In genomic region chr20:11368965-11369711, GRCh38 we compare ENCODE assay signal across 17 cellular contexts.
A peak's percentile ranks its signal among the peaks of the same experiment; 100 is the strongest.
DNase-seq lines count a peak whose midpoint lies in the region; ATAC-seq and TF ChIP-seq lines count a peak whose summit lies in the region.
"Had no signal": no experiment of that assay in that cellular context is flagged by ENCODE, and none has a peak within 500 bp of the region (broad histone marks: within the 10 kb centered on the region; RNA-seq: fewer than 3 reads in every experiment).

No MANE protein-coding gene starts in this region.

- WGBS in mesenchymal stem cell, result 94% methylated on average over 12 of the region's 12 CpGs

- H4K91ac ChIP-seq in mesenchymal stem cell (ENCODE audit: low read length), result peak overlapping the region; percentile 30

- H3K27ac Mint-ChIP-seq in WTC11, result no peak overlapping the region
- H3K27ac Mint-ChIP-seq in activated naive CD8-positive, alpha-beta T cell treated with anti-CD3 and anti-CD28 coated beads for 36 hours, result no peak overlapping the region
- H3K27ac Mint-ChIP-seq: CD4-positive, alpha-beta T cell; H9 had no signal

- peak overlapping the region in 1 of 2 experiments; percentile 14 for H3K14ac ChIP-seq in mesenchymal stem cell (ENCODE audit: low read length in 2 of 2)

- no peak overlapping the region for H2BK15ac ChIP-seq in mesenchymal stem cell (ENCODE audit: low read depth, poor library complexity, severe bottlenecking)

- no peak for TF ChIP-seq CTCF in HEK293 (tag by site-specific recombination; IDR thresholded peaks at IDR 0.05)
- TF ChIP-seq CTCF in WTC11 (IDR thresholded peaks at IDR 0.05), result no peak
- no peak for TF ChIP-seq CTCF in upper lobe of right lung (IDR thresholded peaks at IDR 0.05)
- TF ChIP-seq CTCF in WERI-Rb-1 (IDR thresholded peaks at IDR 0.05; ENCODE audit: low read depth, low read length), result no peak
- no peak for TF ChIP-seq CTCF in PC-3 (conservative IDR thresholded peaks at IDR 0.05; ENCODE audit: low read depth, low read length)

- no peak overlapping the region for H3K9ac ChIP-seq in mesenchymal stem cell (ENCODE audit: low read length)
- H3K9ac ChIP-seq in PC-3 (ENCODE audit: low read length), result no peak overlapping the region
- H3K9ac ChIP-seq: KMS-11 had no signal

- no peak for ATAC-seq in WTC11
- peak; percentile 22 for ATAC-seq in upper lobe of right lung
- no peak for ATAC-seq in PC-3

- CTCF ChIA-PET in HEK293 (lab: Yijun Ruan, JAX), result no interaction called here
- CTCF ChIA-PET in WTC11 (lab: Charles Lee), result no interaction called here
- CTCF ChIA-PET in PC-3 (lab: Charles Lee), result no interaction called here

- H4K20me1 ChIP-seq in PC-3 (ENCODE audit: low read length), result no peaks in the 10 kb centered on the region

- no peaks in the 10 kb centered on the region for H3K79me2 ChIP-seq in PC-3 (ENCODE audit: low read length)

- H3K4ac ChIP-seq in mesenchymal stem cell (ENCODE audit: low read depth in 1 of 2, low read length in 2 of 2), result no peak overlapping the region

- H3K18ac ChIP-seq in mesenchymal stem cell (ENCODE audit: low read depth in 1 of 2, low read length in 2 of 2), result peak overlapping the region in 1 of 2 experiments; percentile 54

- H3K9me2 ChIP-seq in PC-3 (replicated peaks; ENCODE audit: low read length), result no peaks in the 10 kb centered on the region; the same call in 1 of the 2 replicates

- H2BK120ac ChIP-seq in mesenchymal stem cell (ENCODE audit: low read depth, low read length), result no peak overlapping the region

- POLR2A ChIA-PET in HEK293 (lab: Yijun Ruan, JAX), result no interaction called here
- POLR2A ChIA-PET in WTC11 (lab: Charles Lee), result no interaction called here
- POLR2A ChIA-PET in PC-3 (lab: Charles Lee; ENCODE audit: unreplicated experiment), result interaction anchor here (0.7 kb wide), 1 partner anchor 49 kb away, joined by 4 read pairs; no protein-coding TSS in a partner anchor

- H3K27ac ChIP-seq in HEK293 (ENCODE audit: extremely low read depth, low read depth, low read length) (no peak overlapping the region), mesenchymal stem cell (ENCODE audit: low read length, poor library complexity, severe bottlenecking) (no peak overlapping the region), upper lobe of right lung (no peak overlapping the region), WERI-Rb-1 (no peak overlapping the region), PC-3 (ENCODE audit: low read length) (no peak overlapping the region)
- H3K27ac ChIP-seq: C4-2B, KMS-11 had no signal

- no peak overlapping the region for H2AK5ac ChIP-seq in mesenchymal stem cell (ENCODE audit: low read length, severe bottlenecking)

- no peaks in the 10 kb centered on the region for H3K27me3 Mint-ChIP-seq in WTC11 (ENCODE audit: low read depth)
- no peaks in the 10 kb centered on the region for H3K27me3 Mint-ChIP-seq in activated naive CD8-positive, alpha-beta T cell treated with anti-CD3 and anti-CD28 coated beads for 36 hours
- H3K27me3 Mint-ChIP-seq: CD4-positive, alpha-beta T cell had no signal

- DNase-seq in WTC11 (ENCODE audit: low spot score) (no peak), mesenchymal stem cell (no peak), upper lobe of right lung (no peak), WERI-Rb-1 (no peak), NOMO-1 treated with DMSO at 0.1 percent for 48 hours (lab: John Stamatoyannopoulos, UW; ENCODE audit: unreplicated experiment) (no peak), PC-3 (no peak)
- no peak for DNase-seq in activated naive CD8-positive, alpha-beta T cell treated with anti-CD3 and anti-CD28 coated beads for 36 hours
- DNase-seq: AML-193; CD4-positive, alpha-beta T cell; DMS153; DMS79; GDM1; GOT3; H9 had no signal

- H3K36me3 ChIP-seq in HEK293 (ENCODE audit: control insufficient read depth in 2 of 2, insufficient read depth in 1 of 2, low read length in 2 of 2) (no peaks in the 10 kb centered on the region), mesenchymal stem cell (ENCODE audit: control insufficient read depth in 1 of 2, insufficient read depth in 2 of 2, low read depth in 1 of 2, low read length in 2 of 2) (no peaks in the 10 kb centered on the region), upper lobe of right lung (no peaks in the 10 kb centered on the region), WERI-Rb-1 (no peaks in the 10 kb centered on the region), PC-3 (ENCODE audit: low read depth, low read length) (no peaks in the 10 kb centered on the region)

- intact Hi-C loops in upper lobe of right lung (cut with DNase I) (no loop called here), PC-3 (cut with micrococcal nuclease) (no loop called here)

- no peak overlapping the region for H4K8ac ChIP-seq in mesenchymal stem cell (ENCODE audit: low read length)

- H3K27me3 ChIP-seq in mesenchymal stem cell (ENCODE audit: control insufficient read depth in 1 of 2, insufficient read depth in 1 of 2, low read length in 2 of 2) (no peaks in the 10 kb centered on the region), upper lobe of right lung (no peaks in the 10 kb centered on the region), WERI-Rb-1 (ENCODE audit: insufficient read depth, low read depth, severe bottlenecking) (no peaks in the 10 kb centered on the region), PC-3 (ENCODE audit: low read length) (no peaks in the 10 kb centered on the region)

- no peaks in the 10 kb centered on the region for H3K9me3 Mint-ChIP-seq in WTC11
- H3K9me3 Mint-ChIP-seq in activated naive CD8-positive, alpha-beta T cell treated with anti-CD3 and anti-CD28 coated beads for 36 hours, result no peaks in the 10 kb centered on the region
- H3K9me3 Mint-ChIP-seq: H9 had no signal

- no peak overlapping the region for H3K4me3 Mint-ChIP-seq in WTC11
- no peak overlapping the region for H3K4me3 Mint-ChIP-seq in activated naive CD8-positive, alpha-beta T cell treated with anti-CD3 and anti-CD28 coated beads for 36 hours
- H3K4me3 Mint-ChIP-seq: CD4-positive, alpha-beta T cell; H9 had no signal

- no peaks in the 10 kb centered on the region for H3K79me1 ChIP-seq in mesenchymal stem cell (replicated peaks; ENCODE audit: low read length, poor library complexity, severe bottlenecking)

- no peaks in the 10 kb centered on the region for H3K9me3 ChIP-seq in HEK293 (ENCODE audit: control insufficient read depth, insufficient read depth, low read depth, low read length)
- H3K9me3 ChIP-seq in mesenchymal stem cell (ENCODE audit: control insufficient read depth, low read length), result no peaks in the 10 kb centered on the region
- H3K9me3 ChIP-seq in upper lobe of right lung, result no peaks in the 10 kb centered on the region
- H3K9me3 ChIP-seq in WERI-Rb-1 (ENCODE audit: severe bottlenecking), result no peaks in the 10 kb centered on the region
- no peaks in the 10 kb centered on the region for H3K9me3 ChIP-seq in PC-3 (ENCODE audit: low read length)

- H2AFZ ChIP-seq in mesenchymal stem cell (ENCODE audit: low read depth, low read length), result no peak overlapping the region
- H2AFZ ChIP-seq in PC-3 (ENCODE audit: low read length), result no peak overlapping the region

- BruUV-seq in PC-3 (replicated peaks; lab: Mats Ljungman, UMichigan), result no TSS peak

- H2BK12ac ChIP-seq in mesenchymal stem cell (ENCODE audit: low read length in 2 of 2), result no peak overlapping the region

- H3K4me3 ChIP-seq in HEK293 (ENCODE audit: low read depth, low read length), result no peak overlapping the region
- no peak overlapping the region for H3K4me3 ChIP-seq in mesenchymal stem cell (ENCODE audit: insufficient read depth in 1 of 2, low read depth in 1 of 2, low read length in 2 of 2)
- H3K4me3 ChIP-seq in upper lobe of right lung, result no peak overlapping the region
- no peak overlapping the region for H3K4me3 ChIP-seq in WERI-Rb-1 (ENCODE audit: low read depth, low read length)
- H3K4me3 ChIP-seq in PC-3 (ENCODE audit: low read length), result no peak overlapping the region

- H3K4me1 Mint-ChIP-seq in WTC11, result peaks cover 10% of the 10 kb centered on the region
- no peaks in the 10 kb centered on the region for H3K4me1 Mint-ChIP-seq in activated naive CD8-positive, alpha-beta T cell treated with anti-CD3 and anti-CD28 coated beads for 36 hours

- H3K36me3 Mint-ChIP-seq in WTC11, result no peaks in the 10 kb centered on the region
- no peaks in the 10 kb centered on the region for H3K36me3 Mint-ChIP-seq in activated naive CD8-positive, alpha-beta T cell treated with anti-CD3 and anti-CD28 coated beads for 36 hours

- H3F3A ChIP-seq in PC-3 (ENCODE audit: low read length, unreplicated experiment), result no peaks in the 10 kb centered on the region

- H3K4me1 ChIP-seq in HEK293 (ENCODE audit: control insufficient read depth, insufficient read depth, low read length), result no peaks in the 10 kb centered on the region
- H3K4me1 ChIP-seq in mesenchymal stem cell (ENCODE audit: control insufficient read depth, insufficient read depth, low read depth, low read length), result no peaks in the 10 kb centered on the region
- H3K4me1 ChIP-seq in upper lobe of right lung, result no peaks in the 10 kb centered on the region
- no peaks in the 10 kb centered on the region for H3K4me1 ChIP-seq in PC-3 (ENCODE audit: insufficient read depth, low read length)

- H3K23ac ChIP-seq in mesenchymal stem cell (ENCODE audit: low read length in 2 of 2), result no peak overlapping the region

- no peak overlapping the region for H2BK5ac ChIP-seq in mesenchymal stem cell (ENCODE audit: low read depth, low read length, poor library complexity, severe bottlenecking)

- H3K4me2 ChIP-seq in mesenchymal stem cell (ENCODE audit: low read length, poor library complexity, severe bottlenecking) (no peak overlapping the region), PC-3 (ENCODE audit: low read length) (no peak overlapping the region)
- H3K4me2 ChIP-seq: KMS-11 had no signal

TF ChIP-seq in HEK293, 187 proteins besides CTCF, POLR2A, EP300 and RAD21 (continues in another document):
- TF ChIP-seq, protein P1, sequence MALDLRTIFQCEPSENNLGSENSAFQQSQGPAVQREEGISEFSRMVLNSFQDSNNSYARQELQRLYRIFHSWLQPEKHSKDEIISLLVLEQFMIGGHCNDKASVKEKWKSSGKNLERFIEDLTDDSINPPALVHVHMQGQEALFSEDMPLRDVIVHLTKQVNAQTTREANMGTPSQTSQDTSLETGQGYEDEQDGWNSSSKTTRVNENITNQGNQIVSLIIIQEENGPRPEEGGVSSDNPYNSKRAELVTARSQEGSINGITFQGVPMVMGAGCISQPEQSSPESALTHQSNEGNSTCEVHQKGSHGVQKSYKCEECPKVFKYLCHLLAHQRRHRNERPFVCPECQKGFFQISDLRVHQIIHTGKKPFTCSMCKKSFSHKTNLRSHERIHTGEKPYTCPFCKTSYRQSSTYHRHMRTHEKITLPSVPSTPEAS (tag by site-specific recombination; IDR thresholded peaks at IDR 0.05), result 0 out of 2 replicates have a peak, but pooled peaks have one; percentile 9

TF ChIP-seq in WTC11, 78 proteins besides CTCF, POLR2A, EP300 and RAD21:
- TF ChIP-seq ZBTB21 (CRISPR knock-in tag; IDR thresholded peaks at IDR 0.05; ENCODE audit: borderline replicate concordance), result 0 out of 2 replicates have a peak, but pooled peaks have one; percentile 8
- TF ChIP-seq ZNF219 (CRISPR knock-in tag; IDR thresholded peaks at IDR 0.05; ENCODE audit: borderline replicate concordance), result no peak

Comparison
In these comparisons a context has a peak if more than half of its experiments do, and no peak if none do; other contexts are left out.
1. Of the 8 proteins assayed by ChIP-seq in both HEK293 and WTC11: peak only in HEK293: none; only in WTC11: ZBTB21; in both: none; in neither: 7.